ENCODE assay signal across 14 cellular contexts in genomic region chr9:404229-404628, GRCh38.
"Had no signal": no experiment of that assay in that cellular context is flagged by ENCODE, and none has a peak within 500 bp of the region (broad histone marks: within the 10 kb centered on the region; RNA-seq: fewer than 3 reads in every experiment).

No MANE protein-coding gene starts in this region.

- DNase-seq: activated CD4-positive, alpha-beta T cell treated with anti-CD3 and anti-CD28 coated beads, Interleukin-2, amount 50 U/mL, for 48 hours; activated CD4-positive, CD25-positive, alpha-beta regulatory T cell treated with anti-CD3 and anti-CD28 coated beads, Interleukin-2, amount 50 U/mL, for 72 hours; activated CD8-positive, alpha-beta memory T cell treated with anti-CD3 and anti-CD28 coated beads, Interleukin-2, amount 50 U/mL, for 48 hours; activated naive CD4-positive, alpha-beta T cell treated with anti-CD3 and anti-CD28 coated beads for 36 hours; brain microvascular endothelial cell; cerebellar nuclear complex; dermis blood vessel endothelial cell; endodermal cell; glutamatergic neuron; left ventricle myocardium superior; right lobe of liver; SJCRH30 had no signal

- H3K27ac Mint-ChIP-seq: activated naive CD4-positive, alpha-beta T cell treated with anti-CD3 and anti-CD28 coated beads for 36 hours; endodermal cell; stimulated activated memory B cell treated with anti-CD40 and anti-IgM and Interleukin-4, amounts not matched to agents 10 μg/mL and 1 μg/mL and 100 μg/mL, for 72 hours; T-helper 2 cell treated with Interferon-gamma antibody and Interleukin-4, amounts not matched to agents 5 μg/mL and 100 μg/mL, for 36 hours had no signal

- H3K9me3 Mint-ChIP-seq: activated naive CD4-positive, alpha-beta T cell treated with anti-CD3 and anti-CD28 coated beads for 36 hours; endodermal cell; T-helper 2 cell treated with Interferon-gamma antibody and Interleukin-4, amounts not matched to agents 5 μg/mL and 100 μg/mL, for 36 hours had no signal

- H3K27me3 Mint-ChIP-seq: stimulated activated memory B cell treated with anti-CD40 and anti-IgM and Interleukin-4, amounts not matched to agents 10 μg/mL and 1 μg/mL and 100 μg/mL, for 72 hours had no signal

- H3K4me3 Mint-ChIP-seq: activated naive CD4-positive, alpha-beta T cell treated with anti-CD3 and anti-CD28 coated beads for 36 hours; endodermal cell; stimulated activated memory B cell treated with anti-CD40 and anti-IgM and Interleukin-4, amounts not matched to agents 10 μg/mL and 1 μg/mL and 100 μg/mL, for 72 hours; T-helper 2 cell treated with Interferon-gamma antibody and Interleukin-4, amounts not matched to agents 5 μg/mL and 100 μg/mL, for 36 hours had no signal

- ATAC-seq: left ventricle myocardium superior; right lobe of liver; stimulated activated memory B cell treated with anti-CD40 and anti-IgM and Interleukin-4, amounts not matched to agents 10 μg/mL and 1 μg/mL and 100 μg/mL, for 72 hours had no signal
